In genomic region chr20:50038574-50038991, GRCh38 we compare ENCODE assay signal across 1 cellular context.
TF ChIP-seq lines count a peak whose summit lies in the region.

No MANE protein-coding gene starts in this region.

TF ChIP-seq in HepG2, 621 proteins besides CTCF, POLR2A, EP300 and RAD21 (continued from another document and continues in another):
- TF ChIP-seq ZFP36L2 (CRISPR knock-in tag; IDR thresholded peaks at IDR 0.05) (no peak), MAX (IDR thresholded peaks at IDR 0.05) (no peak), SNAPC4 (CRISPR knock-in tag; IDR thresholded peaks at IDR 0.05) (no peak), NFYC (CRISPR knock-in tag; IDR thresholded peaks at IDR 0.05) (no peak), ZNF143 (CRISPR knock-in tag; IDR thresholded peaks at IDR 0.05) (no peak), HNF1B (CRISPR knock-in tag; IDR thresholded peaks at IDR 0.05) (no peak; the same call in 1 of the 2 replicates), CREB1 (IDR thresholded peaks at IDR 0.05) (no peak), CREB1 (CRISPR knock-in tag; IDR thresholded peaks at IDR 0.05) (no peak), ZFP36 (IDR thresholded peaks at IDR 0.05; ENCODE audit: borderline replicate concordance, low read depth, low read length, partially characterized antibody) (no peak), HOMEZ (CRISPR knock-in tag; IDR thresholded peaks at IDR 0.05; ENCODE audit: low read depth) (0 out of 2 replicates have a peak, but pooled peaks have one; percentile 39), TBX2 (CRISPR knock-in tag; IDR thresholded peaks at IDR 0.05; ENCODE audit: borderline replicate concordance) (peak; percentile 26; the same call in 1 of the 2 replicates), ZNF281 (CRISPR knock-in tag; IDR thresholded peaks at IDR 0.05; ENCODE audit: borderline replicate concordance) (peak; percentile 87), ZNF331 (CRISPR knock-in tag; IDR thresholded peaks at IDR 0.05) (peak; percentile 52; the same call in 1 of the 2 replicates), ZC3H13 (CRISPR knock-in tag; IDR thresholded peaks at IDR 0.05) (no peak), ZGPAT (CRISPR knock-in tag; IDR thresholded peaks at IDR 0.05) (peak; percentile 46; the same call in 1 of the 2 replicates), KLF16 (CRISPR knock-in tag; IDR thresholded peaks at IDR 0.05) (no peak), ZSCAN31 (CRISPR knock-in tag; IDR thresholded peaks at IDR 0.05; ENCODE audit: low read depth) (no peak), SRY (CRISPR knock-in tag; IDR thresholded peaks at IDR 0.05) (peak; percentile 51; the same call in 1 of the 2 replicates), MAF1 (CRISPR knock-in tag; IDR thresholded peaks at IDR 0.05; ENCODE audit: borderline replicate concordance) (no peak), NFATC3 (CRISPR knock-in tag; IDR thresholded peaks at IDR 0.05) (no peak), AFF4 (CRISPR knock-in tag; IDR thresholded peaks at IDR 0.05) (no peak), EEA1 (CRISPR knock-in tag; IDR thresholded peaks at IDR 0.05; ENCODE audit: borderline replicate concordance) (no peak)
- TF ChIP-seq, protein P1, sequence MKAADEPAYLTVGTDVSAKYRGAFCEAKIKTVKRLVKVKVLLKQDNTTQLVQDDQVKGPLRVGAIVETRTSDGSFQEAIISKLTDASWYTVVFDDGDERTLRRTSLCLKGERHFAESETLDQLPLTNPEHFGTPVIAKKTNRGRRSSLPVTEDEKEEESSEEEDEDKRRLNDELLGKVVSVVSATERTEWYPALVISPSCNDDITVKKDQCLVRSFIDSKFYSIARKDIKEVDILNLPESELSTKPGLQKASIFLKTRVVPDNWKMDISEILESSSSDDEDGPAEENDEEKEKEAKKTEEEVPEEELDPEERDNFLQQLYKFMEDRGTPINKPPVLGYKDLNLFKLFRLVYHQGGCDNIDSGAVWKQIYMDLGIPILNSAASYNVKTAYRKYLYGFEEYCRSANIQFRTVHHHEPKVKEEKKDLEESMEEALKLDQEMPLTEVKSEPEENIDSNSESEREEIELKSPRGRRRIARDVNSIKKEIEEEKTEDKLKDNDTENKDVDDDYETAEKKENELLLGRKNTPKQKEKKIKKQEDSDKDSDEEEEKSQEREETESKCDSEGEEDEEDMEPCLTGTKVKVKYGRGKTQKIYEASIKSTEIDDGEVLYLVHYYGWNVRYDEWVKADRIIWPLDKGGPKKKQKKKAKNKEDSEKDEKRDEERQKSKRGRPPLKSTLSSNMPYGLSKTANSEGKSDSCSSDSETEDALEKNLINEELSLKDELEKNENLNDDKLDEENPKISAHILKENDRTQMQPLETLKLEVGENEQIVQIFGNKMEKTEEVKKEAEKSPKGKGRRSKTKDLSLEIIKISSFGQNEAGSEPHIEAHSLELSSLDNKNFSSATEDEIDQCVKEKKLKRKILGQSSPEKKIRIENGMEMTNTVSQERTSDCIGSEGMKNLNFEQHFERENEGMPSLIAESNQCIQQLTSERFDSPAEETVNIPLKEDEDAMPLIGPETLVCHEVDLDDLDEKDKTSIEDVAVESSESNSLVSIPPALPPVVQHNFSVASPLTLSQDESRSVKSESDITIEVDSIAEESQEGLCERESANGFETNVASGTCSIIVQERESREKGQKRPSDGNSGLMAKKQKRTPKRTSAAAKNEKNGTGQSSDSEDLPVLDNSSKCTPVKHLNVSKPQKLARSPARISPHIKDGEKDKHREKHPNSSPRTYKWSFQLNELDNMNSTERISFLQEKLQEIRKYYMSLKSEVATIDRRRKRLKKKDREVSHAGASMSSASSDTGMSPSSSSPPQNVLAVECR (CRISPR knock-in tag; IDR thresholded peaks at IDR 0.05; ENCODE audit: borderline replicate concordance), result no peak; the same call in 1 of the 2 replicates
- TF ChIP-seq, protein P2, sequence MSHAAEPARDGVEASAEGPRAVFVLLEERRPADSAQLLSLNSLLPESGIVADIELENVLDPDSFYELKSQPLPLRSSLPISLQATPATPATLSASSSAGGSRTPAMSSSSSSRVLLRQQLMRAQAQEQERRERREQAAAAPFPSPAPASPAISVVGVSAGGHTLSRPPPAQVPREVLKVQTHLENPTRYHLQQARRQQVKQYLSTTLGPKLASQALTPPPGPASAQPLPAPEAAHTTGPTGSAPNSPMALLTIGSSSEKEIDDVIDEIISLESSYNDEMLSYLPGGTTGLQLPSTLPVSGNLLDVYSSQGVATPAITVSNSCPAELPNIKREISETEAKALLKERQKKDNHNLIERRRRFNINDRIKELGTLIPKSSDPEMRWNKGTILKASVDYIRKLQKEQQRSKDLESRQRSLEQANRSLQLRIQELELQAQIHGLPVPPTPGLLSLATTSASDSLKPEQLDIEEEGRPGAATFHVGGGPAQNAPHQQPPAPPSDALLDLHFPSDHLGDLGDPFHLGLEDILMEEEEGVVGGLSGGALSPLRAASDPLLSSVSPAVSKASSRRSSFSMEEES (CRISPR knock-in tag; IDR thresholded peaks at IDR 0.05), result 0 out of 2 replicates have a peak, but pooled peaks have one; percentile 23
